Comparison of ENCODE assay signal across 1 cellular context in genomic region chr4:8868321-8869001, GRCh38.
TF ChIP-seq lines count a peak whose summit lies in the region.

No MANE protein-coding gene starts in this region.

TF ChIP-seq in WTC11, 78 proteins besides CTCF, POLR2A, EP300 and RAD21 (continued from another document):
- TF ChIP-seq ARID4B (CRISPR knock-in tag; IDR thresholded peaks at IDR 0.05; ENCODE audit: borderline replicate concordance) (no peak), TCF7 (CRISPR knock-in tag; IDR thresholded peaks at IDR 0.05; ENCODE audit: low read depth) (no peak)
- TF ChIP-seq, protein P1, sequence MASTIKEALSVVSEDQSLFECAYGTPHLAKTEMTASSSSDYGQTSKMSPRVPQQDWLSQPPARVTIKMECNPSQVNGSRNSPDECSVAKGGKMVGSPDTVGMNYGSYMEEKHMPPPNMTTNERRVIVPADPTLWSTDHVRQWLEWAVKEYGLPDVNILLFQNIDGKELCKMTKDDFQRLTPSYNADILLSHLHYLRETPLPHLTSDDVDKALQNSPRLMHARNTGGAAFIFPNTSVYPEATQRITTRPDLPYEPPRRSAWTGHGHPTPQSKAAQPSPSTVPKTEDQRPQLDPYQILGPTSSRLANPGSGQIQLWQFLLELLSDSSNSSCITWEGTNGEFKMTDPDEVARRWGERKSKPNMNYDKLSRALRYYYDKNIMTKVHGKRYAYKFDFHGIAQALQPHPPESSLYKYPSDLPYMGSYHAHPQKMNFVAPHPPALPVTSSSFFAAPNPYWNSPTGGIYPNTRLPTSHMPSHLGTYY (CRISPR knock-in tag; IDR thresholded peaks at IDR 0.05) = no peak
TF ChIP-seq in WTC11: peak in this region for 0.
